Comparison of ENCODE assay signal across 4 cellular contexts in genomic region chr15:25470230-25470629, GRCh38.
"Had no signal": no experiment of that assay in that cellular context is flagged by ENCODE, and none has a peak within 500 bp of the region (broad histone marks: within the 10 kb centered on the region; RNA-seq: fewer than 3 reads in every experiment).

No MANE protein-coding gene starts in this region.

- ATAC-seq: GM23338 had no signal

- H3K4me1 Mint-ChIP-seq: GM23338, H9 had no signal

- H3K4me3 ChIP-seq: GM23338 had no signal

- H3K4me3 Mint-ChIP-seq: GM23338, H9 had no signal

- H3K27ac Mint-ChIP-seq: GM23338, H9 had no signal

- DNase-seq: H9, HCEC 1CT, IMR-90 had no signal
